20 cellular contexts compared by ENCODE assay signal in the genomic region with DNA sequence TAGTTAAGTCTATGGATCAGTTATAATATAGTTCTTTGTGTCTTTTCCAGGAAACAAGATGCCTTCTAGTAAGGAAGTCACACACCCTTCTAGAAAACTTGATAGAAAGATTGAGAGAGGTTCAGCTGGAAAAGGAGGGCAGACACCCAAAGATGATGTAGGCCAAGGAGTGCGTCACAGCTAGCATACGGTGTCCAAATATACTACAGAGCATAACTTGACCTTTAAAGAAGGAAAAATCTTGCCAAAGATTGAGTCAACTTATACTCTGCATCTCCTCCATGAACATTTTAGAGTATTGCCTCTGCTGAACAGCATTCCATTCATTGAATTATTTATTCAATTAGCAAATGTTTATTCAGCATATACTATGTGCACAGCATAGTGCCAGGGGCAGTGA. TPM values are rescaled to one million over a fixed set of nuclear protein-coding genes. Genes with fewer than 3 reads are reported as not detected.
DNase-seq lines count a peak whose midpoint lies in the region; ATAC-seq and TF ChIP-seq lines count a peak whose summit lies in the region.
"Had no signal": no experiment of that assay in that cellular context is flagged by ENCODE, and none has a peak within 500 bp of the region (broad histone marks: within the 10 kb centered on the region; RNA-seq: fewer than 3 reads in every experiment).

No MANE protein-coding gene starts in this region.

- H3K18ac ChIP-seq in IMR-90 (ENCODE audit: low read depth, low read length): no peak overlapping the region

- H2AK9ac ChIP-seq in IMR-90 (replicated peaks; ENCODE audit: low read depth, low read length, poor library complexity): no peak overlapping the region

- no peak overlapping the region for H2AFZ ChIP-seq in IMR-90 (replicated peaks; ENCODE audit: low read length, poor library complexity)

- in situ Hi-C loops in IMR-90 (cut with MboI; ENCODE audit: low sequenced_read_pairs): no loop called here

- H3K56ac ChIP-seq in IMR-90 (ENCODE audit: extremely low read depth, insufficient read depth, low read length): no peak overlapping the region

- CTCF ChIA-PET in IMR-90 (lab: Yijun Ruan, JAX): no interaction called here

- no peak for TF ChIP-seq CTCF in IMR-90 (conservative IDR thresholded peaks at IDR 0.05; ENCODE audit: low read depth, low read length)

- no peak overlapping the region for H3K23ac ChIP-seq in IMR-90 (ENCODE audit: low read depth, low read length)

- H2BK5ac ChIP-seq in IMR-90 (ENCODE audit: low read depth, low read length, poor library complexity, severe bottlenecking): no peak overlapping the region

- H3K4me1 ChIP-seq in IMR-90 (ENCODE audit: control insufficient read depth, insufficient read depth, low read length) (no peaks in the 10 kb centered on the region), right cardiac atrium (ENCODE audit: control insufficient read depth, insufficient read depth, low read length) (no peaks in the 10 kb centered on the region)
- H3K4me1 ChIP-seq: BE2C, HAP-1, SJSA1 had no signal

- H3K9me3 ChIP-seq in IMR-90 (ENCODE audit: control insufficient read depth, insufficient read depth, low read length): no peaks in the 10 kb centered on the region
- H3K9me3 ChIP-seq in right cardiac atrium (ENCODE audit: control insufficient read depth, low read length): no peaks in the 10 kb centered on the region
- H3K9me3 ChIP-seq: BE2C, HAP-1, SJSA1 had no signal

- DNase-seq in AG20443 (ENCODE audit: low spot score) (peak; percentile 4), IMR-90 (peak; percentile 0), dedifferentiated amniotic fluid mesenchymal stem cell (ENCODE audit: extremely low spot score) (peak; percentile 17), right cardiac atrium (peak in 2 of 3 donors; percentile 32 to 49), GDM1 (lab: John Stamatoyannopoulos, UW) (no peak), NCI-H1048 (lab: John Stamatoyannopoulos, UW) (no peak), CD1c-positive myeloid dendritic cell (ENCODE audit: extremely low spot score) (no peak)
- DNase-seq: ACHN; BE2C; Calu3; CD4-positive, alpha-beta memory T cell; DMS53; NCI-H187; NCI-H345; NCI-H69 had no signal

- H2BK20ac ChIP-seq in IMR-90 (ENCODE audit: low read depth, low read length): no peak overlapping the region

- H2BK120ac ChIP-seq in IMR-90 (ENCODE audit: low read depth, low read length): no peak overlapping the region

- no peaks in the 10 kb centered on the region for H3K79me1 ChIP-seq in IMR-90 (ENCODE audit: low read depth in 1 of 2, low read length in 2 of 2)

- H3K27ac ChIP-seq in IMR-90 (ENCODE audit: insufficient read depth, low read length) (no peak overlapping the region), right cardiac atrium (ENCODE audit: low read length) (no peak overlapping the region)
- H3K27ac ChIP-seq: HL-60, SJSA1 had no signal

- no peak overlapping the region for H3K4me2 ChIP-seq in IMR-90 (ENCODE audit: low read depth, low read length)

- H4K20me1 ChIP-seq in IMR-90 (ENCODE audit: insufficient read depth, low read length): no peaks in the 10 kb centered on the region

- TF ChIP-seq RAD21 in IMR-90 (IDR thresholded peaks at IDR 0.05; ENCODE audit: low read length): no peak

- WGBS in IMR-90 (ENCODE audit: extremely low coverage in 2 of 2, insufficient read length in 1 of 2), 2 experiments: no CpG with 5 or more reads among the region's 2 CpGs
- 52% methylated on average over 2 of the region's 2 CpGs for whole genome bisulfite sequencing in right cardiac atrium

- H3K9me1 ChIP-seq in IMR-90 (ENCODE audit: insufficient read depth, low read length): no peaks in the 10 kb centered on the region

- no peak overlapping the region for H2AK5ac ChIP-seq in IMR-90 (ENCODE audit: low read depth, low read length)

- ATAC-seq in IMR-90 (ENCODE audit: low read depth) (no peak), right cardiac atrium (peak in 1 of 2 donors; percentile 65)

- TF ChIP-seq POLR2A in IMR-90 (IDR thresholded peaks at IDR 0.05; ENCODE audit: low read depth, low read length): no peak

- no peak overlapping the region for H4K8ac ChIP-seq in IMR-90 (ENCODE audit: low read depth in 2 of 2, low read length in 2 of 2)

- no peak overlapping the region for H3K4ac ChIP-seq in IMR-90 (ENCODE audit: low read depth, low read length)

- H3K4me3 ChIP-seq in IMR-90 (ENCODE audit: insufficient read depth, low read depth, low read length) (no peak overlapping the region), right cardiac atrium (ENCODE audit: low read length) (no peak overlapping the region)
- H3K4me3 ChIP-seq: HAP-1, SJSA1 had no signal

- dilution Hi-C loops in IMR-90 (cut with HindIII; ENCODE audit: low sequenced_read_pairs, unreplicated experiment): no loop called here

- BruUV-seq in IMR-90 (replicated peaks; lab: Mats Ljungman, UMichigan): no TSS peak

- intact Hi-C loops in IMR-90 (cut with micrococcal nuclease) (no loop called here), right cardiac atrium (cut with DNase I) (no loop called here)

- H3K14ac ChIP-seq in IMR-90 (replicated peaks; ENCODE audit: low read depth, low read length): no peak overlapping the region

- POLR2A ChIA-PET in IMR-90 (lab: Charles Lee; ENCODE audit: unreplicated experiment): no interaction called here

- H4K5ac ChIP-seq in IMR-90 (ENCODE audit: low read depth, low read length): no peak overlapping the region

- H3K27me3 ChIP-seq in IMR-90 (ENCODE audit: control insufficient read depth, insufficient read depth, low read length): no peaks in the 10 kb centered on the region
- no peaks in the 10 kb centered on the region for H3K27me3 ChIP-seq in right cardiac atrium (ENCODE audit: control insufficient read depth, insufficient read depth)
- H3K27me3 ChIP-seq: BE2C, SJSA1 had no signal

- H4K91ac ChIP-seq in IMR-90 (ENCODE audit: insufficient read depth, low read depth, low read length): no peak overlapping the region

- H3K36me3 ChIP-seq in IMR-90 (ENCODE audit: control insufficient read depth, insufficient read depth, low read length): no peaks in the 10 kb centered on the region
- H3K36me3 ChIP-seq: BE2C, HAP-1, SJSA1 had no signal

- no peak overlapping the region for H2BK15ac ChIP-seq in IMR-90 (ENCODE audit: low read depth, low read length)

- H3K9ac ChIP-seq in IMR-90 (ENCODE audit: low read depth, low read length): no peak overlapping the region

TF ChIP-seq in IMR-90, 13 proteins besides CTCF, POLR2A, EP300 and RAD21:
- TF ChIP-seq SMC3 (IDR thresholded peaks at IDR 0.05; ENCODE audit: low read depth, low read length): no peak
- TF ChIP-seq NFE2L2 (IDR thresholded peaks at IDR 0.05; ENCODE audit: low read depth, low read length): no peak
- no peak for TF ChIP-seq RFX5 (IDR thresholded peaks at IDR 0.05; ENCODE audit: low read depth, low read length)
- TF ChIP-seq BHLHE40 (IDR thresholded peaks at IDR 0.05; ENCODE audit: low read depth, low read length): no peak
- no peak for TF ChIP-seq RCOR1 (IDR thresholded peaks at IDR 0.05; ENCODE audit: insufficient replicate concordance, low read length)
- TF ChIP-seq, protein P1, sequence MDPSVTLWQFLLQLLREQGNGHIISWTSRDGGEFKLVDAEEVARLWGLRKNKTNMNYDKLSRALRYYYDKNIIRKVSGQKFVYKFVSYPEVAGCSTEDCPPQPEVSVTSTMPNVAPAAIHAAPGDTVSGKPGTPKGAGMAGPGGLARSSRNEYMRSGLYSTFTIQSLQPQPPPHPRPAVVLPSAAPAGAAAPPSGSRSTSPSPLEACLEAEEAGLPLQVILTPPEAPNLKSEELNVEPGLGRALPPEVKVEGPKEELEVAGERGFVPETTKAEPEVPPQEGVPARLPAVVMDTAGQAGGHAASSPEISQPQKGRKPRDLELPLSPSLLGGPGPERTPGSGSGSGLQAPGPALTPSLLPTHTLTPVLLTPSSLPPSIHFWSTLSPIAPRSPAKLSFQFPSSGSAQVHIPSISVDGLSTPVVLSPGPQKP (IDR thresholded peaks at IDR 0.05; ENCODE audit: borderline replicate concordance, low read depth, low read length): no peak
- no peak for TF ChIP-seq MXI1 (IDR thresholded peaks at IDR 0.05; ENCODE audit: borderline replicate concordance, low read depth, low read length)
- TF ChIP-seq FOS (IDR thresholded peaks at IDR 0.05; ENCODE audit: low read depth, low read length): no peak
- no peak for TF ChIP-seq CEBPB (IDR thresholded peaks at IDR 0.05; ENCODE audit: low read depth, low read length)
- no peak for TF ChIP-seq CHD1 (IDR thresholded peaks at IDR 0.05; ENCODE audit: low read depth, low read length)
- TF ChIP-seq, protein P2, sequence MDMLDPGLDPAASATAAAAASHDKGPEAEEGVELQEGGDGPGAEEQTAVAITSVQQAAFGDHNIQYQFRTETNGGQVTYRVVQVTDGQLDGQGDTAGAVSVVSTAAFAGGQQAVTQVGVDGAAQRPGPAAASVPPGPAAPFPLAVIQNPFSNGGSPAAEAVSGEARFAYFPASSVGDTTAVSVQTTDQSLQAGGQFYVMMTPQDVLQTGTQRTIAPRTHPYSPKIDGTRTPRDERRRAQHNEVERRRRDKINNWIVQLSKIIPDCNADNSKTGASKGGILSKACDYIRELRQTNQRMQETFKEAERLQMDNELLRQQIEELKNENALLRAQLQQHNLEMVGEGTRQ (IDR thresholded peaks at IDR 0.05; ENCODE audit: low read depth, low read length): no peak
- TF ChIP-seq MAFK (IDR thresholded peaks at IDR 0.05; ENCODE audit: low read depth, low read length): no peak

RNA-seq across cellular contexts. Expression of a gene that starts 52.0 kb away (rescaled TPM):
- total RNA-seq in IMR-90 (2012; rRNA removed) (not detected in 2 replicates), right cardiac atrium (not detected)
- polyA plus RNA-seq in IMR-90 (2012; rRNA removed) (not detected in 2 replicates), right cardiac atrium (not detected)
- polyA plus RNA-seq in IMR-90 (2012; cell fraction: cytosol; rRNA removed): not detected in 2 replicates
- polyA plus RNA-seq in IMR-90 (2012; cell fraction: nucleus; rRNA removed; ENCODE audit: low replicate concordance): not detected in 2 replicates
- total RNA-seq: CD4-positive, alpha-beta memory T cell; LHCN-M2; RPMI7951; SJSA1 had no signal
- polyA plus RNA-seq: CD4-positive, alpha-beta memory T cell had no signal

Comparison
In these comparisons a context has a peak if more than half of its experiments do, and no peak if none do; other contexts are left out.
1. DNase-seq: peak in AG20443 (single experiment), IMR-90 (single experiment), dedifferentiated amniotic fluid mesenchymal stem cell (single experiment) and right cardiac atrium (2 of 3); none in GDM1 (single experiment), NCI-H1048 (single experiment) and CD1c-positive myeloid dendritic cell (single experiment).